ENCODE assay signal across 25 cellular contexts in the genomic region with DNA sequence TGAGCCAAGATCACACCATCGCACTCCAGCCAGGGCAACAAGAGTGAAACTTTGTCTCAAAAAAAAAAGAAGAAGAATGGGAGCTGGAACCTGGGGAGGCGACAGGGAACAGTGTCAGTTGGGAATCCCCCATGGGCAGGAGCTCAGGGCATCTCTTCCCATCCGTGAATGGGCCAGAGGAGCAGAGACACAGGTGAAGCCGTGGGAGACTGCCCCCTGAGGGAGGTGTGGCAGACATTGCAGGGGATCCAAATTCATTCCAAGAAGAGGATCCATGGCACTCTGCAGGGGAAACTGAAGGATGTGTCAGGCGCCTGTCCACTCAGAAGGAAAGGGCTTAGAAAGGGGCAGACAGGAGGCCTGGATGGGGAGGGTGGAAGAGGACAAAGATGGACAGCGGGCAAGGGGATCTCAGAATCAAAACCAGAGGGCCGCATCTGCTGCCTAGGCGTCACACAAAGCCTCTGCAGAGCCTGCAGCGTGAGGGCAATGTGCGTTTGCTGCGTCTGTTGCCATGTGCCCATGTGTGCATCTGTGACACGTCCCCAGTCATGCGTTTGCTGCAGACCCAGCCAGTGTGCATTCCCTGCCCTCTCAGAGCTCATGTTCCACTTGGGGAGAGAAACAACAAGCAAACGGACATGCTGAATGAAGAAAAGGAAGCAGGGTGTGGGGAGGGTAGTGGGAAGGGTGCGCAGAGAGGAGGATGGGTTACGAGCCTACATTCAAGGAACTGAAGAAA. TPM values are rescaled to one million over a fixed set of nuclear protein-coding genes. Genes with fewer than 3 reads are reported as not detected.
A peak's percentile ranks its signal among the peaks of the same experiment; 100 is the strongest.
DNase-seq lines count a peak whose midpoint lies in the region; ATAC-seq and TF ChIP-seq lines count a peak whose summit lies in the region.
"Had no signal": no experiment of that assay in that cellular context is flagged by ENCODE, and none has a peak within 500 bp of the region (broad histone marks: within the 10 kb centered on the region; RNA-seq: fewer than 3 reads in every experiment).

No MANE protein-coding gene starts in this region.

- BruUV-seq in PC-9 (replicated peaks; lab: Mats Ljungman, UMichigan), result no TSS peak

- H3K27me3 Mint-ChIP-seq in endodermal cell (ENCODE audit: insufficient read depth), result peaks cover 33% of the 10 kb centered on the region

- H4K8ac ChIP-seq in neuronal stem cell (ENCODE audit: low read depth, low read length), result no peak overlapping the region

- 86 to 90% methylated on average over 16 of the region's 16 CpGs for WGBS in endodermal cell (ENCODE audit: insufficient coverage in 1 of 2, insufficient read length in 1 of 2), 2 experiments
- no CpG with 5 or more reads among the region's 16 CpGs for WGBS in neuronal stem cell (ENCODE audit: extremely low coverage in 2 of 2, insufficient read length in 2 of 2, insufficient replicate concordance in 1 of 2), 2 donors
- WGBS in ovary, 3 donors, result 77 to 83% (median 81%) methylated on average over 16 of the region's 16 CpGs

- H3K4me1 ChIP-seq in DND-41 (ENCODE audit: insufficient read depth, low read length), result peaks cover 44% of the 10 kb centered on the region
- H3K4me1 ChIP-seq in endodermal cell (ENCODE audit: control insufficient read depth, insufficient read depth, low read length), result peaks cover 21% of the 10 kb centered on the region
- peaks cover 9 to 24% of the 10 kb centered on the region in 2 donors for H3K4me1 ChIP-seq in neuronal stem cell (ENCODE audit: control insufficient read depth in 2 of 2, insufficient read depth in 1 of 2, low read depth in 1 of 2, low read length in 2 of 2)
- H3K4me1 ChIP-seq in PC-9 (replicated peaks; ENCODE audit: insufficient read depth), result no peaks in the 10 kb centered on the region
- no peaks in the 10 kb centered on the region for H3K4me1 ChIP-seq in ovary (ENCODE audit: insufficient read depth)
- H3K4me1 ChIP-seq: Peyer's patch, testis had no signal

- peak overlapping the region; percentile 70 for H2AFZ ChIP-seq in DND-41 (ENCODE audit: low read depth, low read length)
- H2AFZ ChIP-seq in neuronal stem cell (ENCODE audit: low read length), result no peak overlapping the region
- H2AFZ ChIP-seq in PC-9, result no peak overlapping the region

- H3K27ac ChIP-seq in DND-41 (ENCODE audit: low read length) (peak overlapping the region; percentile 89), KOPT-K1 (ENCODE audit: low read depth, low read length, poor library complexity, severe bottlenecking) (peak overlapping the region; percentile 9), endodermal cell (ENCODE audit: low read depth, low read length) (no peak overlapping the region), neuronal stem cell (replicated peaks; ENCODE audit: low read length) (no peak overlapping the region), PC-9 (no peak overlapping the region), ovary (no peak overlapping the region)
- H3K27ac ChIP-seq: Peyer's patch, skin epidermis, testis had no signal

- intact Hi-C loops in PC-9 (cut with micrococcal nuclease; ENCODE audit: unreplicated experiment) (no loop called here), ovary (cut with DNase I) (no loop called here)

- H3K79me1 ChIP-seq in neuronal stem cell (ENCODE audit: low read depth, low read length), result no peaks in the 10 kb centered on the region

- no peak overlapping the region for H2BK15ac ChIP-seq in neuronal stem cell (ENCODE audit: low read length)

- no peaks in the 10 kb centered on the region for H3K27me3 ChIP-seq in DND-41 (ENCODE audit: insufficient read depth, low read length, poor library complexity)
- no peaks in the 10 kb centered on the region for H3K27me3 ChIP-seq in endodermal cell (ENCODE audit: control insufficient read depth, insufficient read depth, low read length, poor library complexity, severe bottlenecking)
- H3K27me3 ChIP-seq in neuronal stem cell (ENCODE audit: control insufficient read depth in 3 of 3, insufficient read depth in 3 of 3, low read depth in 1 of 3, low read length in 3 of 3), result peaks cover 0 to 12% (median 0%) of the 10 kb centered on the region in 3 experiments
- peaks cover 77% of the 10 kb centered on the region for H3K27me3 ChIP-seq in PC-9 (ENCODE audit: insufficient read depth, low read depth)
- no peaks in the 10 kb centered on the region for H3K27me3 ChIP-seq in ovary
- H3K27me3 ChIP-seq: Peyer's patch, testis had no signal

- no peaks in the 10 kb centered on the region for H4K20me1 ChIP-seq in DND-41 (ENCODE audit: insufficient read depth, low read length)
- no peaks in the 10 kb centered on the region; the same call in 1 of the 2 replicates for H4K20me1 ChIP-seq in PC-9 (ENCODE audit: insufficient read depth)

- TF ChIP-seq CTCF in DND-41 (IDR thresholded peaks at IDR 0.05; ENCODE audit: borderline replicate concordance, extremely low read depth, low read length, poor library complexity, severe bottlenecking) (peak; percentile 20), endodermal cell (conservative IDR thresholded peaks at IDR 0.05) (peak; percentile 27), PC-9 (conservative IDR thresholded peaks at IDR 0.05) (no peak), ovary (IDR thresholded peaks at IDR 0.05) (no peak)

- no peak overlapping the region for H2BK5ac ChIP-seq in neuronal stem cell (ENCODE audit: low read length)

- H3K18ac ChIP-seq in neuronal stem cell (ENCODE audit: low read length), result peak overlapping the region; percentile 74

- peak; percentile 57 for ATAC-seq in DND-41 (ENCODE audit: insufficient read depth, low read depth)
- no peak for ATAC-seq in GM18505 (IDR thresholded peaks at IDR 0.05; ENCODE audit: unreplicated experiment)
- ATAC-seq: esophagus mucosa; natural killer cell treated with Interleukin-12 subunit alpha and Interleukin-12 subunit beta and Interleukin-15 and Interleukin-18, amount 100 ng/mL, for 72 hours had no signal

- no peak overlapping the region for H3K14ac ChIP-seq in neuronal stem cell (ENCODE audit: low read length)

- no peak overlapping the region for H4K91ac ChIP-seq in neuronal stem cell (ENCODE audit: low read depth, low read length, poor library complexity)

- H3K9me3 ChIP-seq in DND-41 (ENCODE audit: insufficient read depth, low read length, severe bottlenecking), result no peaks in the 10 kb centered on the region
- H3K9me3 ChIP-seq in KOPT-K1 (ENCODE audit: insufficient read depth, low read length, poor library complexity, severe bottlenecking), result no peaks in the 10 kb centered on the region
- no peaks in the 10 kb centered on the region for H3K9me3 ChIP-seq in endodermal cell (ENCODE audit: control insufficient read depth, low read length)
- H3K9me3 ChIP-seq in neuronal stem cell (replicated peaks in 1 of 2; ENCODE audit: control insufficient read depth in 2 of 2, insufficient read depth in 1 of 2, low read depth in 1 of 2, low read length in 2 of 2), result peaks cover 0 to 2% of the 10 kb centered on the region in 2 donors
- H3K9me3 ChIP-seq in PC-9 (ENCODE audit: insufficient read depth, low read depth), result no peaks in the 10 kb centered on the region
- H3K9me3 ChIP-seq in ovary, result no peaks in the 10 kb centered on the region
- H3K9me3 ChIP-seq: Peyer's patch, testis had no signal

- H3K4me3 Mint-ChIP-seq in endodermal cell, result no peak overlapping the region
- H3K4me3 Mint-ChIP-seq: dendritic cell treated with granulocyte-macrophage colony-stimulating factor and Interleukin-4, amounts not matched to agents 40 ng/mL and 50 ng/mL, for 4 days; natural killer cell treated with Interleukin-12 subunit alpha and Interleukin-12 subunit beta and Interleukin-15 and Interleukin-18, amount 100 ng/mL, for 72 hours had no signal

- H3K4me2 ChIP-seq in DND-41 (ENCODE audit: insufficient read depth, low read length) (peak overlapping the region; percentile 58), neuronal stem cell (ENCODE audit: insufficient read depth, low read length, poor library complexity, severe bottlenecking) (no peak overlapping the region), PC-9 (no peak overlapping the region)

- CTCF ChIA-PET in PC-9 (lab: Charles Lee), result no interaction called here

- H2AK5ac ChIP-seq in neuronal stem cell (ENCODE audit: low read depth, low read length), result no peak overlapping the region

- no peak overlapping the region for H3K27ac Mint-ChIP-seq in endodermal cell
- H3K27ac Mint-ChIP-seq: dendritic cell treated with granulocyte-macrophage colony-stimulating factor and Interleukin-4, amounts not matched to agents 40 ng/mL and 50 ng/mL, for 4 days had no signal

- H3K23ac ChIP-seq in neuronal stem cell (ENCODE audit: low read depth, low read length, poor library complexity), result no peak overlapping the region

- H3K4ac ChIP-seq in neuronal stem cell (ENCODE audit: low read length), result no peak overlapping the region

- no peaks in the 10 kb centered on the region for H3K9me2 ChIP-seq in PC-9 (ENCODE audit: insufficient read depth)

- H3K36me3 ChIP-seq in DND-41 (ENCODE audit: insufficient read depth, low read length), result no peaks in the 10 kb centered on the region
- no peaks in the 10 kb centered on the region for H3K36me3 ChIP-seq in KOPT-K1 (ENCODE audit: insufficient read depth, low read length)
- no peaks in the 10 kb centered on the region for H3K36me3 ChIP-seq in endodermal cell (ENCODE audit: control insufficient read depth, insufficient read depth, low read length)
- no peaks in the 10 kb centered on the region for H3K36me3 ChIP-seq in neuronal stem cell (replicated peaks in 1 of 2; ENCODE audit: control insufficient read depth in 2 of 2, insufficient read depth in 2 of 2, low read length in 2 of 2)
- H3K36me3 ChIP-seq in PC-9 (ENCODE audit: low read depth), result no peaks in the 10 kb centered on the region
- H3K36me3 ChIP-seq in ovary, result no peaks in the 10 kb centered on the region
- H3K36me3 ChIP-seq: Peyer's patch had no signal

- peak overlapping the region in 1 of 2 experiments; percentile 45; a peak in 2 of 4 replicates for H3K4me3 ChIP-seq in DND-41 (ENCODE audit: low read depth in 1 of 2, low read length in 2 of 2)
- no peak overlapping the region for H3K4me3 ChIP-seq in endodermal cell (ENCODE audit: low read length)
- H3K4me3 ChIP-seq in neuronal stem cell (ENCODE audit: low read length in 2 of 2), result peak overlapping the region in 1 of 2 donors; percentile 65
- no peak overlapping the region for H3K4me3 ChIP-seq in PC-9
- H3K4me3 ChIP-seq in ovary, result no peak overlapping the region
- H3K4me3 ChIP-seq: Peyer's patch, skin epidermis, testis had no signal

- H2BK12ac ChIP-seq in neuronal stem cell (ENCODE audit: low read length), result peak overlapping the region; percentile 88

- no peak for TF ChIP-seq EP300 in ovary (IDR thresholded peaks at IDR 0.05)

- TF ChIP-seq POLR2A in GM18505 (IDR thresholded peaks at IDR 0.05; ENCODE audit: borderline replicate concordance, extremely low read depth, insufficient read depth, insufficient read length) (no peak), ovary (IDR thresholded peaks at IDR 0.05) (no peak)

- no peaks in the 10 kb centered on the region for H3F3A ChIP-seq in PC-9 (ENCODE audit: insufficient read depth, low read depth)

- H3K9ac ChIP-seq in DND-41 (ENCODE audit: low read depth, low read length) (peak overlapping the region; percentile 39), endodermal cell (ENCODE audit: extremely low read depth, low read length, poor library complexity, severe bottlenecking) (no peak overlapping the region), neuronal stem cell (ENCODE audit: low read depth, low read length, poor library complexity) (no peak overlapping the region)

- H3K79me2 ChIP-seq in DND-41 (ENCODE audit: insufficient read depth, low read length) (no peaks in the 10 kb centered on the region), PC-9 (ENCODE audit: low read depth) (no peaks in the 10 kb centered on the region)

- peaks cover 62% of the 10 kb centered on the region for H3K4me1 Mint-ChIP-seq in endodermal cell

- H3K36me3 Mint-ChIP-seq in endodermal cell (ENCODE audit: low read depth), result no peaks in the 10 kb centered on the region
- H3K36me3 Mint-ChIP-seq: natural killer cell treated with Interleukin-12 subunit alpha and Interleukin-12 subunit beta and Interleukin-15 and Interleukin-18, amount 100 ng/mL, for 72 hours had no signal

- DNase-seq in DND-41, result peak; percentile 72
- DNase-seq in endodermal cell, result peak; percentile 61
- no peak for DNase-seq in neuronal stem cell (ENCODE audit: low spot score)
- no peak for DNase-seq in NCI-H146 (lab: John Stamatoyannopoulos, UW)
- DNase-seq in PC-9, result no peak
- no peak for DNase-seq in ovary
- DNase-seq: activated CD4-positive, alpha-beta T cell treated with anti-CD3 and anti-CD28 coated beads for 4 hours; activated effector memory CD4-positive, alpha-beta T cell treated with Interleukin-2 at 50 U/mL for 16 hours; central memory CD4-positive, alpha-beta T cell; foreskin fibroblast; head of caudate nucleus; NCI-H1436; NCI-H345; NCI-H748 treated with DMSO at 0.1 percent for 48 hours; Peyer's patch; SHP77 treated with DMSO at 0.1 percent for 48 hours; SW 1271; T-helper 9 cell; testis had no signal

- H3K9me3 Mint-ChIP-seq in endodermal cell, result no peaks in the 10 kb centered on the region
- H3K9me3 Mint-ChIP-seq: dendritic cell treated with granulocyte-macrophage colony-stimulating factor and Interleukin-4, amounts not matched to agents 40 ng/mL and 50 ng/mL, for 4 days; natural killer cell treated with Interleukin-12 subunit alpha and Interleukin-12 subunit beta and Interleukin-15 and Interleukin-18, amount 100 ng/mL, for 72 hours had no signal

- POLR2A ChIA-PET in PC-9 (lab: Charles Lee; ENCODE audit: unreplicated experiment), result no interaction called here

- H2BK120ac ChIP-seq in neuronal stem cell (ENCODE audit: low read depth, low read length), result no peak overlapping the region

RNA-seq across cellular contexts. Expression of gene TNRC6C, which starts 30.6 kb away (rescaled TPM):
- total RNA-seq in endodermal cell, result 10 to 100 TPM; 22.4 to 40.2 TPM
- polyA plus RNA-seq in endodermal cell (2013, experiment 1 of 2), result 10.8 TPM
- polyA plus RNA-seq in endodermal cell (2013, experiment 2 of 2), result 10.1 TPM
- polyA plus RNA-seq in neuronal stem cell (2013, experiment 1 of 2), result 12.5 TPM
- polyA plus RNA-seq in neuronal stem cell (2013, experiment 2 of 2), result 13.1 TPM
- 0.37 TPM in 1 of 2 replicates, not detected in the other for total RNA-seq in PC-9 (2021)
- 10 to 100 TPM in 6 of 7 donors, 1 to 10 TPM in 1; 9.2 to 45.3 (median 32.5) TPM for total RNA-seq in ovary
- polyA plus RNA-seq in ovary, result 10 to 100 TPM in 1 of 2 donors, 1 to 10 TPM in 1; 8.7 to 12.1 TPM

Comparison
In these comparisons a context has a peak if more than half of its experiments do, and no peak if none do; other contexts are left out.
1. DNase-seq: peak in DND-41 (single experiment) and endodermal cell (single experiment); none in neuronal stem cell (single experiment), NCI-H146 (single experiment), PC-9 (0 of 2) and ovary (0 of 5).
2. H3K27ac ChIP-seq: peak in DND-41 (single experiment) and KOPT-K1 (single experiment); none in endodermal cell (single experiment), neuronal stem cell (single experiment), PC-9 (single experiment) and ovary (0 of 2).
3. CTCF ChIP-seq: peak in DND-41 (single experiment) and endodermal cell (single experiment); none in PC-9 (single experiment) and ovary (0 of 3).